Comparison of ENCODE assay signal across 8 cellular contexts in genomic region chr18:51151568-51152511, GRCh38. TPM values are rescaled to one million over a fixed set of nuclear protein-coding genes. Genes with fewer than 3 reads are reported as not detected.
A peak's percentile ranks its signal among the peaks of the same experiment; 100 is the strongest.
DNase-seq lines count a peak whose midpoint lies in the region; ATAC-seq lines count a peak whose summit lies in the region.

No MANE protein-coding gene starts in this region.

- H3K4me3 Mint-ChIP-seq in activated naive CD8-positive, alpha-beta T cell treated with anti-CD3 and anti-CD28 coated beads, Interleukin-2, amount 10 ng/mL, durations not matched to agents 7 days and 5 days, result peak overlapping the region; percentile 72

- no peaks in the 10 kb centered on the region for H3K9me3 Mint-ChIP-seq in activated naive CD8-positive, alpha-beta T cell treated with anti-CD3 and anti-CD28 coated beads, Interleukin-2, amount 10 ng/mL, durations not matched to agents 7 days and 5 days

- no peaks in the 10 kb centered on the region for H3K36me3 Mint-ChIP-seq in activated naive CD8-positive, alpha-beta T cell treated with anti-CD3 and anti-CD28 coated beads, Interleukin-2, amount 10 ng/mL, durations not matched to agents 7 days and 5 days

- peak; percentile 29 for ATAC-seq in GM21528 (IDR thresholded peaks at IDR 0.05; ENCODE audit: low FRiP score, unreplicated experiment)
- peak; percentile 68 for ATAC-seq in activated naive CD8-positive, alpha-beta T cell treated with anti-CD3 and anti-CD28 coated beads, Interleukin-2, amount 10 ng/mL, durations not matched to agents 7 days and 5 days (ENCODE audit: low read depth)

- POLR2A ChIA-PET in activated naive CD8-positive, alpha-beta T cell treated with anti-CD3 and anti-CD28 coated beads, Interleukin-2, amount 10 ng/mL, durations not matched to agents 7 days and 5 days (lab: Charles Lee), result interaction anchor here (1.0 to 5.2 kb wide), 2 partner anchors 10 to 45 kb away, joined by 5 to 64 read pairs; partner anchors contain the start of gene MEX3C

- peak; percentile 39 for DNase-seq in T follicular helper cell (ENCODE audit: low read depth)
- DNase-seq in activated naive CD8-positive, alpha-beta T cell treated with anti-CD3 and anti-CD28 coated beads, Interleukin-2, amount 10 ng/mL, durations not matched to agents 7 days and 5 days, result peak; percentile 66
- DNase-seq in stimulated activated CD8-positive, alpha-beta memory T cell treated with anti-CD3 and anti-CD28 coated beads, Interleukin-15, amount 100 ng/mL, for 48 hours (ENCODE audit: low read depth in 2 of 2), result peak; percentile 65 to 66
- DNase-seq in RKO (ENCODE audit: low spot score), result no peak
- no peak for DNase-seq in EL
- no peak for DNase-seq in NCI-H2196 treated with DMSO at 0.1 percent for 48 hours (lab: John Stamatoyannopoulos, UW; ENCODE audit: unreplicated experiment)
- no peak for DNase-seq in DMS114 treated with DMSO at 0.1 percent for 48 hours (lab: John Stamatoyannopoulos, UW; ENCODE audit: unreplicated experiment)

- H3K27ac Mint-ChIP-seq in activated naive CD8-positive, alpha-beta T cell treated with anti-CD3 and anti-CD28 coated beads, Interleukin-2, amount 10 ng/mL, durations not matched to agents 7 days and 5 days, result peak overlapping the region; percentile 88

- H3K4me1 Mint-ChIP-seq in activated naive CD8-positive, alpha-beta T cell treated with anti-CD3 and anti-CD28 coated beads, Interleukin-2, amount 10 ng/mL, durations not matched to agents 7 days and 5 days, result peaks cover 27% of the 10 kb centered on the region

- H3K27me3 Mint-ChIP-seq in activated naive CD8-positive, alpha-beta T cell treated with anti-CD3 and anti-CD28 coated beads, Interleukin-2, amount 10 ng/mL, durations not matched to agents 7 days and 5 days, result no peaks in the 10 kb centered on the region

RNA-seq across cellular contexts. Expression of gene MEX3C, which starts 45.6 kb away (rescaled TPM):
- 10 to 100 TPM; 53.3 to 60.7 TPM for total RNA-seq in activated naive CD8-positive, alpha-beta T cell treated with anti-CD3 and anti-CD28 coated beads, Interleukin-2, amount 10 ng/mL, durations not matched to agents 7 days and 5 days

Comparison
In these comparisons a context has a peak if more than half of its experiments do, and no peak if none do; other contexts are left out.
1. DNase-seq: peak in T follicular helper cell (single experiment), activated naive CD8-positive, alpha-beta T cell treated with anti-CD3 and anti-CD28 coated beads, Interleukin-2, amount 10 ng/mL, durations not matched to agents 7 days and 5 days (single experiment) and stimulated activated CD8-positive, alpha-beta memory T cell treated with anti-CD3 and anti-CD28 coated beads, Interleukin-15, amount 100 ng/mL, for 48 hours (2 of 2); none in RKO (single experiment), EL (single experiment), NCI-H2196 treated with DMSO at 0.1 percent for 48 hours (single experiment) and DMS114 treated with DMSO at 0.1 percent for 48 hours (single experiment).